Comparison of ENCODE assay signal across 1 cellular context in genomic region chr10:67648613-67649229, GRCh38.
TF ChIP-seq lines count a peak whose summit lies in the region.

No MANE protein-coding gene starts in this region.

TF ChIP-seq in HCT116, 20 proteins besides CTCF, POLR2A, EP300 and RAD21 (continued from another document):
- TF ChIP-seq REST (IDR thresholded peaks at IDR 0.05; ENCODE audit: low read depth): no peak
- no peak for TF ChIP-seq ELF1 (IDR thresholded peaks at IDR 0.05; ENCODE audit: borderline replicate concordance, low read depth)
- TF ChIP-seq ATF3 (IDR thresholded peaks at IDR 0.05): no peak
